11 cellular contexts compared by ENCODE assay signal in genomic region chr22:41481131-41481830, GRCh38. TPM values are rescaled to one million over a fixed set of nuclear protein-coding genes. Genes with fewer than 3 reads are reported as not detected.
DNase-seq lines count a peak whose midpoint lies in the region; ATAC-seq, FAIRE-seq and TF ChIP-seq lines count a peak whose summit lies in the region.
"Had no signal": no experiment of that assay in that cellular context is flagged by ENCODE, and none has a peak within 500 bp of the region (broad histone marks: within the 10 kb centered on the region; RNA-seq: fewer than 3 reads in every experiment).

No MANE protein-coding gene starts in this region.

- peak overlapping the region; percentile 13; the same call in 1 of the 2 replicates for H3K4me2 ChIP-seq in HCT116 (ENCODE audit: low read length)

- no TSS peak for BruUV-seq in HCT116 (replicated peaks; lab: Mats Ljungman, UMichigan)

- no peak overlapping the region for H3K4me3 Mint-ChIP-seq in activated T-cell treated with anti-CD3 and anti-CD28 coated beads, Interleukin-2, amount 50 U/mL, for 72 hours
- H3K4me3 Mint-ChIP-seq: activated CD8-positive, alpha-beta T cell treated with anti-CD3 and anti-CD28 coated beads, Interleukin-2, amount 10 ng/mL, durations not matched to agents 7 days and 5 days had no signal

- no peaks in the 10 kb centered on the region for H3K9me3 ChIP-seq in HCT116 (ENCODE audit: control insufficient read depth in 1 of 2, insufficient read depth in 1 of 2, low read depth in 1 of 2, low read length in 2 of 2)
- H3K9me3 ChIP-seq in kidney (ENCODE audit: control insufficient read depth in 1 of 2, low read length in 2 of 2): no peaks in the 10 kb centered on the region
- no peaks in the 10 kb centered on the region for H3K9me3 ChIP-seq in suprapubic skin

- TF ChIP-seq EP300 in suprapubic skin (IDR thresholded peaks at IDR 0.05): no peak

- H3K4me3 ChIP-seq in HCT116 (replicated peaks in 1 of 2; ENCODE audit: low read depth in 1 of 2, low read length in 2 of 2) (no peak overlapping the region), kidney (ENCODE audit: low read length in 2 of 2) (no peak overlapping the region), suprapubic skin (no peak overlapping the region)

- 0 out of 4 replicates have a peak, but pooled peaks cover 0 to 3% of the 10 kb centered on the region in 2 experiments for H3K36me3 ChIP-seq in HCT116 (ENCODE audit: control insufficient read depth in 1 of 2, insufficient read depth in 2 of 2, low read length in 2 of 2)
- peaks cover 0 to 6% of the 10 kb centered on the region in 2 donors for H3K36me3 ChIP-seq in kidney (ENCODE audit: control insufficient read depth in 1 of 2, insufficient read depth in 2 of 2, low read length in 2 of 2)
- no peaks in the 10 kb centered on the region for H3K36me3 ChIP-seq in suprapubic skin

- H4K20me1 ChIP-seq in HCT116 (ENCODE audit: insufficient read depth): peaks cover 12% of the 10 kb centered on the region; the same call in 1 of the 2 replicates

- no peak for DNase-seq in HCT116 (ENCODE audit: low read depth, low spot score)
- peak; percentile 60 for DNase-seq in cerebellar cortex (ENCODE audit: low spot score)
- DNase-seq in kidney: peak; percentile 68
- DNase-seq in suprapubic skin (ENCODE audit: low spot score in 2 of 2): no peak
- DNase-seq in NK-92 treated with Interleukin-12 subunit alpha and Interleukin-12 subunit beta, amount 100 ng/mL, for 24 hours (lab: John Stamatoyannopoulos, UW): no peak
- no peak for DNase-seq in RPMI8226
- no peak for DNase-seq in NCI-H187 treated with DMSO at 0.1 percent for 48 hours (lab: John Stamatoyannopoulos, UW)
- DNase-seq in activated T-cell treated with anti-CD3 and anti-CD28 coated beads, Interleukin-2, amount 50 U/mL, for 72 hours: no peak
- DNase-seq: activated CD8-positive, alpha-beta T cell treated with anti-CD3 and anti-CD28 coated beads, Interleukin-2, amount 10 ng/mL, durations not matched to agents 7 days and 5 days; central memory CD4-positive, alpha-beta T cell; NCI-H1930 had no signal

- RAD21 ChIA-PET in HCT116 (lab: Charles Lee; ENCODE audit: low non-redundant PET in 1 of 2, low total read pairs in 2 of 2, uncharacterized antibody in 2 of 2, unreplicated experiment in 2 of 2): no interaction called here

- H3K27me3 Mint-ChIP-seq in activated T-cell treated with anti-CD3 and anti-CD28 coated beads, Interleukin-2, amount 50 U/mL, for 72 hours (ENCODE audit: low read depth): no peaks in the 10 kb centered on the region

- no peak overlapping the region for H3K27ac Mint-ChIP-seq in activated T-cell treated with anti-CD3 and anti-CD28 coated beads, Interleukin-2, amount 50 U/mL, for 72 hours
- H3K27ac Mint-ChIP-seq: activated CD8-positive, alpha-beta T cell treated with anti-CD3 and anti-CD28 coated beads, Interleukin-2, amount 10 ng/mL, durations not matched to agents 7 days and 5 days had no signal

- H3K9me3 Mint-ChIP-seq in activated T-cell treated with anti-CD3 and anti-CD28 coated beads, Interleukin-2, amount 50 U/mL, for 72 hours: no peaks in the 10 kb centered on the region

- TF ChIP-seq RAD21 in HCT116 (IDR thresholded peaks at IDR 0.05; ENCODE audit: low read depth): no peak

- peaks cover 38% of the 10 kb centered on the region for H3K4me1 Mint-ChIP-seq in activated T-cell treated with anti-CD3 and anti-CD28 coated beads, Interleukin-2, amount 50 U/mL, for 72 hours (ENCODE audit: low read depth)

- CTCF ChIA-PET in HCT116 (lab: Charles Lee): no interaction called here

- intact Hi-C loops in HCT116 (cut with micrococcal nuclease) (no loop called here), kidney (cut with DNase I) (no loop called here)

- FAIRE-seq in kidney (lab: Jason Lieb, UNC): no peak

- H3K36me3 Mint-ChIP-seq in activated T-cell treated with anti-CD3 and anti-CD28 coated beads, Interleukin-2, amount 50 U/mL, for 72 hours (ENCODE audit: insufficient read depth in 2 of 2): no peaks in the 10 kb centered on the region

- H3K79me2 ChIP-seq in HCT116 (ENCODE audit: insufficient read depth, low read length): peaks cover 91% of the 10 kb centered on the region

- TF ChIP-seq POLR2A in HCT116 (IDR thresholded peaks at IDR 0.05; ENCODE audit: borderline replicate concordance, extremely low read depth, insufficient read depth, insufficient read length): no peak
- TF ChIP-seq POLR2A in suprapubic skin (IDR thresholded peaks at IDR 0.05): no peak

- H3K9me2 ChIP-seq in HCT116 (ENCODE audit: insufficient read depth): no peaks in the 10 kb centered on the region

- H2AFZ ChIP-seq in HCT116 (ENCODE audit: low read depth, low read length, poor library complexity, severe bottlenecking): no peak overlapping the region

- peak; percentile 32; the same call in 1 of the 2 replicates for ATAC-seq in HCT116
- ATAC-seq in activated T-cell treated with anti-CD3 and anti-CD28 coated beads, Interleukin-2, amount 50 U/mL, for 72 hours (replicated peaks in 1 of 2): no peak

- no peaks in the 10 kb centered on the region for H3K27me3 ChIP-seq in HCT116 (ENCODE audit: insufficient read depth, low read length)
- no peaks in the 10 kb centered on the region for H3K27me3 ChIP-seq in suprapubic skin

- POLR2A ChIA-PET in HCT116 (lab: Charles Lee): interaction anchor here (0.7 to 2.0 kb wide), 3 partner anchors 9 to 33 kb away, joined by 3 to 6 read pairs (median 3); partner anchors contain the start of genes ACO2 and PHF5A

- 77% methylated on average over 10 of the region's 15 CpGs for WGBS in suprapubic skin

- H3K27ac ChIP-seq in HCT116 (ENCODE audit: low read depth, low read length) (no peak overlapping the region), kidney (ENCODE audit: low read depth in 2 of 2, low read length in 2 of 2) (peak overlapping the region; percentile 28 to 49), suprapubic skin (peak overlapping the region; percentile 37)

- H3K4me1 ChIP-seq in HCT116 (ENCODE audit: control insufficient read depth in 1 of 2, insufficient read depth in 2 of 2, low read length in 2 of 2) (peaks cover 3 to 29% of the 10 kb centered on the region in 2 experiments; a peak in 3 of 4 replicates), kidney (ENCODE audit: control insufficient read depth in 1 of 2, insufficient read depth in 1 of 2, low read depth in 1 of 2, low read length in 2 of 2) (peaks cover 44 to 47% of the 10 kb centered on the region in 2 donors), suprapubic skin (peaks cover 48% of the 10 kb centered on the region)

- no peak for TF ChIP-seq CTCF in HCT116 (IDR thresholded peaks at IDR 0.05 in 2 of 3, conservative IDR thresholded peaks at IDR 0.05 in 1 of 3; ENCODE audit: borderline replicate concordance in 1 of 3, insufficient read depth in 1 of 3, low read depth in 2 of 3, low read length in 2 of 3)
- TF ChIP-seq CTCF in kidney (IDR thresholded peaks at IDR 0.05; ENCODE audit: borderline replicate concordance, extremely low read depth, insufficient read depth): no peak
- TF ChIP-seq CTCF in suprapubic skin (IDR thresholded peaks at IDR 0.05): no peak

- H3K9ac ChIP-seq in HCT116 (ENCODE audit: low read length) (no peak overlapping the region), kidney (ENCODE audit: low read length in 2 of 2) (peak overlapping the region in 1 of 2 donors; percentile 0)

TF ChIP-seq in HCT116, 20 proteins besides CTCF, POLR2A, EP300 and RAD21:
- no peak for TF ChIP-seq ATF3 (IDR thresholded peaks at IDR 0.05)
- no peak for TF ChIP-seq ELF1 (IDR thresholded peaks at IDR 0.05; ENCODE audit: borderline replicate concordance, low read depth)
TF ChIP-seq in HCT116: peak in this region for 0.

RNA-seq across cellular contexts. Expression of gene ACO2, which starts 12.4 kb away (rescaled TPM):
- 108 TPM for total RNA-seq in HCT116 (2021; ENCODE audit: unreplicated experiment)
- polyA plus RNA-seq in HCT116 (2012): 118 and 123 TPM in 2 replicates
- total RNA-seq in kidney: 119 TPM
- polyA plus RNA-seq in kidney (ENCODE audit: insufficient read depth, low read depth, low replicate concordance): 262 TPM
- 10 to 100 TPM; 67.4 to 81.9 (median 75.9) TPM for total RNA-seq in suprapubic skin
- 10 to 100 TPM; 73.3 to 74.9 TPM for total RNA-seq in activated T-cell treated with anti-CD3 and anti-CD28 coated beads, Interleukin-2, amount 50 U/mL, for 72 hours

RNA-seq across cellular contexts. Expression of gene PHF5A, which starts 12.8 kb away (rescaled TPM):
- total RNA-seq in HCT116 (2021; ENCODE audit: unreplicated experiment): 86.0 TPM
- polyA plus RNA-seq in HCT116 (2012): 49.2 and 58.8 TPM in 2 replicates
- total RNA-seq in kidney: 34.0 TPM
- 42.2 TPM for polyA plus RNA-seq in kidney (ENCODE audit: insufficient read depth, low read depth, low replicate concordance)
- total RNA-seq in suprapubic skin: 10 to 100 TPM; 26.7 to 47.1 (median 36.9) TPM
- total RNA-seq in activated T-cell treated with anti-CD3 and anti-CD28 coated beads, Interleukin-2, amount 50 U/mL, for 72 hours: 10 to 100 TPM; 69.2 to 77.4 TPM

RNA-seq across cellular contexts. Expression of gene TOB2, which starts 34.7 kb away (rescaled TPM):
- total RNA-seq in HCT116 (2021; ENCODE audit: unreplicated experiment): 55.2 TPM
- polyA plus RNA-seq in HCT116 (2012): 36.9 and 39.8 TPM in 2 replicates
- 54.3 TPM for total RNA-seq in kidney
- 20.8 TPM for polyA plus RNA-seq in kidney (ENCODE audit: insufficient read depth, low read depth, low replicate concordance)
- total RNA-seq in suprapubic skin: 10 to 100 TPM; 39.7 to 62.1 (median 58.4) TPM
- total RNA-seq in activated T-cell treated with anti-CD3 and anti-CD28 coated beads, Interleukin-2, amount 50 U/mL, for 72 hours: 10 to 100 TPM; 32.5 TPM

Comparison
In these comparisons a context has a peak if more than half of its experiments do, and no peak if none do; other contexts are left out.
1. DNase-seq: peak in cerebellar cortex (single experiment) and kidney (single experiment); none in HCT116 (single experiment), suprapubic skin (0 of 2), NK-92 treated with Interleukin-12 subunit alpha and Interleukin-12 subunit beta, amount 100 ng/mL, for 24 hours (single experiment), RPMI8226 (single experiment), NCI-H187 treated with DMSO at 0.1 percent for 48 hours (single experiment) and activated T-cell treated with anti-CD3 and anti-CD28 coated beads, Interleukin-2, amount 50 U/mL, for 72 hours (0 of 2).